8 cellular contexts compared by ENCODE assay signal in genomic region chr22:38218661-38219331, GRCh38. TPM values are rescaled to one million over a fixed set of nuclear protein-coding genes. Genes with fewer than 3 reads are reported as not detected.
DNase-seq lines count a peak whose midpoint lies in the region; ATAC-seq and TF ChIP-seq lines count a peak whose summit lies in the region.

No MANE protein-coding gene starts in this region.

- peak overlapping the region; percentile 91 for H3K27ac ChIP-seq in mesodermal cell (ENCODE audit: low read depth, low read length, severe bottlenecking)
- peak overlapping the region; percentile 65 for H3K27ac ChIP-seq in temporal lobe (ENCODE audit: low read depth, low read length)

- no peaks in the 10 kb centered on the region for H3K9me3 ChIP-seq in mesodermal cell (ENCODE audit: control insufficient read depth, low read length)

- peaks cover 25% of the 10 kb centered on the region for H3K4me1 ChIP-seq in mesodermal cell (ENCODE audit: control insufficient read depth, insufficient read depth, low read length, poor library complexity, severe bottlenecking)

- DNase-seq in ELF-1 (ENCODE audit: low read depth, low spot score), result peak; percentile 95
- peak; percentile 38 for DNase-seq in effector CD4-positive, alpha-beta T cell
- no peak for DNase-seq in NCI-H1930 (lab: John Stamatoyannopoulos, UW)
- no peak for DNase-seq in medulla oblongata (ENCODE audit: extremely low spot score)

- WGBS in mesodermal cell (ENCODE audit: insufficient coverage in 2 of 2), 2 experiments, result 39 to 49% methylated on average over 9 to 15 of the region's 19 CpGs

- peak; percentile 89 for ATAC-seq in SK-N-SH treated with all-trans-retinoic acid at 6 μM for 48 hours
- no peak for ATAC-seq in GM18858 (IDR thresholded peaks at IDR 0.05; ENCODE audit: unreplicated experiment)

- H3K36me3 ChIP-seq in mesodermal cell (ENCODE audit: control insufficient read depth, insufficient read depth, low read length), result peaks cover 47% of the 10 kb centered on the region

- no peak overlapping the region for H3K4me3 ChIP-seq in mesodermal cell (ENCODE audit: extremely low read depth, insufficient read depth, low read length, poor library complexity, severe bottlenecking)

TF ChIP-seq in SK-N-SH treated with all-trans-retinoic acid at 6 μM for 48 hours, 23 proteins besides CTCF, POLR2A, EP300 and RAD21:
- no peak for TF ChIP-seq RARB (CRISPR knock-in tag; IDR thresholded peaks at IDR 0.05)
- TF ChIP-seq ZC3H10 (CRISPR knock-in tag; IDR thresholded peaks at IDR 0.05), result no peak
- no peak for TF ChIP-seq TSHZ2 (CRISPR knock-in tag; IDR thresholded peaks at IDR 0.05)
- TF ChIP-seq BACH2 (CRISPR knock-in tag; IDR thresholded peaks at IDR 0.05; ENCODE audit: borderline replicate concordance), result no peak
- 0 out of 2 replicates have a peak, but pooled peaks have one; percentile 23 for TF ChIP-seq CREB5 (CRISPR knock-in tag; IDR thresholded peaks at IDR 0.05; ENCODE audit: low read depth)
- peak; percentile 77; the same call in 1 of the 2 replicates for TF ChIP-seq CSDC2 (CRISPR knock-in tag; IDR thresholded peaks at IDR 0.05)
- no peak for TF ChIP-seq ISL1 (CRISPR knock-in tag; IDR thresholded peaks at IDR 0.05)
- no peak for TF ChIP-seq ZFP30 (CRISPR knock-in tag; IDR thresholded peaks at IDR 0.05)
- no peak for TF ChIP-seq POU6F1 (CRISPR knock-in tag; IDR thresholded peaks at IDR 0.05; ENCODE audit: borderline replicate concordance, low read depth)
- TF ChIP-seq ZFP3 (CRISPR knock-in tag; IDR thresholded peaks at IDR 0.05), result peak; percentile 72
- no peak for TF ChIP-seq ESRRG (CRISPR knock-in tag; IDR thresholded peaks at IDR 0.05)
- TF ChIP-seq SNAI2 (CRISPR knock-in tag; IDR thresholded peaks at IDR 0.05), result no peak
- 0 out of 2 replicates have a peak, but pooled peaks have one; percentile 25 for TF ChIP-seq PATZ1 (CRISPR knock-in tag; IDR thresholded peaks at IDR 0.05; ENCODE audit: borderline replicate concordance)
TF ChIP-seq in SK-N-SH treated with all-trans-retinoic acid at 6 μM for 48 hours: peak in this region for 4.

RNA-seq across cellular contexts. Expression of gene MAFF, which starts 17.0 kb away (rescaled TPM):
- 18.8 TPM for polyA plus RNA-seq in mesodermal cell (2013, experiment 1 of 2)
- polyA plus RNA-seq in mesodermal cell (2013, experiment 2 of 2), result 14.8 TPM
- 2.0 TPM for total RNA-seq in temporal lobe

RNA-seq across cellular contexts. Expression of gene PLA2G6, which starts 37.2 kb away (rescaled TPM):
- polyA plus RNA-seq in mesodermal cell (2013, experiment 1 of 2), result 17.3 TPM
- polyA plus RNA-seq in mesodermal cell (2013, experiment 2 of 2), result 16.0 TPM
- 20.9 TPM for total RNA-seq in temporal lobe

RNA-seq across cellular contexts. Expression of gene TMEM184B, which starts 54.0 kb away (rescaled TPM):
- polyA plus RNA-seq in mesodermal cell (2013, experiment 1 of 2), result 68.7 TPM
- 53.5 TPM for polyA plus RNA-seq in mesodermal cell (2013, experiment 2 of 2)
- 9.3 TPM for total RNA-seq in temporal lobe

Comparison
In these comparisons a context has a peak if more than half of its experiments do, and no peak if none do; other contexts are left out.
1. DNase-seq: peak in ELF-1 (single experiment) and effector CD4-positive, alpha-beta T cell (single experiment); none in NCI-H1930 (0 of 2) and medulla oblongata (single experiment).